30 cellular contexts compared by ENCODE assay signal in the genomic region with DNA sequence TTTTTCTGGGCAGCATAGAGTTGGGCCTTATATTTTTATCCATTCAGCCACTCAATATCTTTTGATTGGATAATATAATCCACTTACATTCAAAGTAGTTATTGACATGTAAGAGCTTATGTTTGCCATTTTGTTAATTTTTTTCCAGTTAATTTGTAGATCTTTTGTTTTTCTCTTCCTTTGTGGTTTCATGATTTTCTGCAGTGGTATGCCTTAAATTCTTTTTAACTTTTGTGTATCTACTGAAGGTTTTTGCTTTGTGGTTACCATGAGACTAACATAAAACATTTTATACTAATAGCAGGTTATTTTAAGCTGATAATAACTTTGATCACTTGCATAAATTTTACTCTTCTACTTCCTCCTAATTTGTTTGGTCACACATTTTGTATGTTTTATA.
"Had no signal": no experiment of that assay in that cellular context is flagged by ENCODE, and none has a peak within 500 bp of the region (broad histone marks: within the 10 kb centered on the region; RNA-seq: fewer than 3 reads in every experiment).

No MANE protein-coding gene starts in this region.

- H3K27me3 Mint-ChIP-seq: activated B cell treated with CpG ODN at 0.5 μM for 24 hours; activated CD4-positive, alpha-beta memory T cell treated with anti-CD3 and anti-CD28 coated beads for 36 hours; activated CD8-positive, alpha-beta memory T cell treated with anti-CD3 and anti-CD28 coated beads, Interleukin-2, amount 10 ng/mL, durations not matched to agents 7 days and 5 days; activated naive CD4-positive, alpha-beta T cell treated with anti-CD3 and anti-CD28 coated beads, Interleukin-2, amount 50 U/mL, for 24 hours; activated naive CD8-positive, alpha-beta T cell treated with anti-CD3 and anti-CD28 coated beads for 36 hours; activated naive CD8-positive, alpha-beta T cell treated with anti-CD3 and anti-CD28 coated beads, Interleukin-2, amount 50 U/mL, for 24 hours; T-helper 17 cell had no signal

- H3K36me3 ChIP-seq: adrenal gland, colonic mucosa, esophagus squamous epithelium, WERI-Rb-1 had no signal

- ATAC-seq: activated CD4-positive, CD25-positive, alpha-beta regulatory T cell treated with anti-CD3 and anti-CD28 coated beads, Interleukin-2, amount 50 U/mL, for 24 hours; activated CD8-positive, alpha-beta memory T cell treated with anti-CD3 and anti-CD28 coated beads, Interleukin-2, amount 10 ng/mL, durations not matched to agents 7 days and 5 days; activated CD8-positive, alpha-beta T cell treated with anti-CD3 and anti-CD28 coated beads, Interleukin-2, amount 10 ng/mL, durations not matched to agents 7 days and 5 days; activated naive CD8-positive, alpha-beta T cell treated with anti-CD3 and anti-CD28 coated beads, Interleukin-2, amount 50 U/mL, for 24 hours; body of pancreas; T-helper 17 cell had no signal

- H3K27me3 ChIP-seq: adrenal gland, body of pancreas, colonic mucosa, esophagus squamous epithelium had no signal

- H3K4me1 Mint-ChIP-seq: activated CD8-positive, alpha-beta memory T cell treated with anti-CD3 and anti-CD28 coated beads, Interleukin-2, amount 10 ng/mL, durations not matched to agents 7 days and 5 days; activated naive CD4-positive, alpha-beta T cell treated with anti-CD3 and anti-CD28 coated beads, Interleukin-2, amount 50 U/mL, for 24 hours; activated naive CD8-positive, alpha-beta T cell treated with anti-CD3 and anti-CD28 coated beads for 36 hours; T-helper 17 cell had no signal

- H3K27ac ChIP-seq: adrenal gland, body of pancreas, colonic mucosa, epithelial cell of prostate, esophagus squamous epithelium, WERI-Rb-1 had no signal

- H3K9me3 ChIP-seq: adrenal gland, body of pancreas, colonic mucosa had no signal

- DNase-seq: activated B cell treated with CpG ODN at 0.5 μM for 24 hours; activated CD4-positive, alpha-beta memory T cell treated with anti-CD3 and anti-CD28 coated beads for 36 hours; activated CD4-positive, alpha-beta T cell treated with anti-CD3 and anti-CD28 coated beads, Interleukin-2, amount 10 ng/mL, durations not matched to agents 24 days and 14 days; activated CD8-positive, alpha-beta memory T cell treated with anti-CD3 and anti-CD28 coated beads, Interleukin-2, amount 10 ng/mL, durations not matched to agents 7 days and 5 days; activated CD8-positive, alpha-beta memory T cell treated with anti-CD3 and anti-CD28 coated beads, Interleukin-2, amount 50 U/mL, for 4 hours; activated CD8-positive, alpha-beta T cell treated with anti-CD3 and anti-CD28 coated beads, Interleukin-2, amount 10 ng/mL, durations not matched to agents 7 days and 5 days; activated effector memory CD4-positive, alpha-beta T cell treated with anti-CD3 and anti-CD28 coated beads, Interleukin-2, amount 50 U/mL, for 16 hours; activated naive CD4-positive, alpha-beta T cell treated with anti-CD3 and anti-CD28 coated beads for 36 hours; activated naive CD8-positive, alpha-beta T cell treated with anti-CD3 and anti-CD28 coated beads for 36 hours; activated naive CD8-positive, alpha-beta T cell treated with anti-CD3 and anti-CD28 coated beads, Interleukin-2, amount 50 U/mL, for 24 hours; activated T-cell treated with anti-CD3 and anti-CD28 coated beads, Interleukin-2, amount 50 U/mL, for 1 hour; activated T-cell treated with anti-CD3 and anti-CD28 coated beads, Interleukin-2, amount 50 U/mL, for 48 hours; adrenal gland; amygdala; aorta; body of pancreas; caudate nucleus; colonic mucosa; effector CD8-positive, alpha-beta T cell; esophagus squamous epithelium; head of caudate nucleus; T-helper 17 cell; T1000; WERI-Rb-1 had no signal

- H3K27ac Mint-ChIP-seq: activated B cell treated with CpG ODN at 0.5 μM for 24 hours; activated CD4-positive, alpha-beta memory T cell treated with anti-CD3 and anti-CD28 coated beads for 36 hours; activated CD4-positive, alpha-beta T cell treated with anti-CD3 and anti-CD28 coated beads, Interleukin-2, amount 10 ng/mL, durations not matched to agents 24 days and 14 days; activated CD8-positive, alpha-beta memory T cell treated with anti-CD3 and anti-CD28 coated beads, Interleukin-2, amount 10 ng/mL, durations not matched to agents 7 days and 5 days; activated CD8-positive, alpha-beta T cell treated with anti-CD3 and anti-CD28 coated beads, Interleukin-2, amount 10 ng/mL, durations not matched to agents 7 days and 5 days; activated naive CD4-positive, alpha-beta T cell treated with anti-CD3 and anti-CD28 coated beads for 36 hours; activated naive CD4-positive, alpha-beta T cell treated with anti-CD3 and anti-CD28 coated beads, Interleukin-2, amount 50 U/mL, for 24 hours; activated naive CD8-positive, alpha-beta T cell treated with anti-CD3 and anti-CD28 coated beads for 36 hours; activated naive CD8-positive, alpha-beta T cell treated with anti-CD3 and anti-CD28 coated beads, Interleukin-2, amount 50 U/mL, for 24 hours; activated T-helper 1 cell treated with anti-CD3 and anti-CD28 coated beads, Interleukin-12 subunit alpha, Interleukin-12 subunit beta, Interleukin-2, Interleukin-4 antibody, amounts not matched to agents 30 ng/mL and 10 ng/mL and 1 ng/mL, durations not matched to agents 14 hours and 24 hours and 36 hours; activated T-helper 2 cell treated with anti-CD3 and anti-CD28 coated beads, Interferon-gamma antibody, Interleukin-2, Interleukin-4, amounts not matched to agents 10 μg/mL and 5 μg/mL and 100 μg/mL, durations not matched to agents 14 hours and 24 hours and 36 hours; T-helper 17 cell; T-helper 2 cell treated with Interferon-gamma antibody and Interleukin-4, amounts not matched to agents 5 μg/mL and 100 μg/mL, for 36 hours had no signal

- H3K4me3 Mint-ChIP-seq: activated B cell treated with CpG ODN at 0.5 μM for 24 hours; activated CD4-positive, alpha-beta memory T cell treated with anti-CD3 and anti-CD28 coated beads for 36 hours; activated CD4-positive, alpha-beta T cell treated with anti-CD3 and anti-CD28 coated beads, Interleukin-2, amount 10 ng/mL, durations not matched to agents 24 days and 14 days; activated CD8-positive, alpha-beta memory T cell treated with anti-CD3 and anti-CD28 coated beads, Interleukin-2, amount 10 ng/mL, durations not matched to agents 7 days and 5 days; activated CD8-positive, alpha-beta T cell treated with anti-CD3 and anti-CD28 coated beads, Interleukin-2, amount 10 ng/mL, durations not matched to agents 7 days and 5 days; activated naive CD4-positive, alpha-beta T cell treated with anti-CD3 and anti-CD28 coated beads for 36 hours; activated naive CD4-positive, alpha-beta T cell treated with anti-CD3 and anti-CD28 coated beads, Interleukin-2, amount 50 U/mL, for 24 hours; activated naive CD8-positive, alpha-beta T cell treated with anti-CD3 and anti-CD28 coated beads for 36 hours; activated naive CD8-positive, alpha-beta T cell treated with anti-CD3 and anti-CD28 coated beads, Interleukin-2, amount 50 U/mL, for 24 hours; activated T-helper 1 cell treated with anti-CD3 and anti-CD28 coated beads, Interleukin-12 subunit alpha, Interleukin-12 subunit beta, Interleukin-2, Interleukin-4 antibody, amounts not matched to agents 30 ng/mL and 10 ng/mL and 1 ng/mL, durations not matched to agents 14 hours and 24 hours and 36 hours; T-helper 17 cell; T-helper 2 cell treated with Interferon-gamma antibody and Interleukin-4, amounts not matched to agents 5 μg/mL and 100 μg/mL, for 36 hours had no signal

- H3K4me3 ChIP-seq: adrenal gland, body of pancreas, colonic mucosa, esophagus squamous epithelium had no signal

- H3K4me1 ChIP-seq: adrenal gland, body of pancreas, colonic mucosa, esophagus squamous epithelium had no signal
